8 cellular contexts compared by ENCODE assay signal in genomic region chr4:80071643-80072606, GRCh38. TPM values are rescaled to one million over a fixed set of nuclear protein-coding genes. Genes with fewer than 3 reads are reported as not detected.
DNase-seq lines count a peak whose midpoint lies in the region; ATAC-seq, FAIRE-seq and TF ChIP-seq lines count a peak whose summit lies in the region.

No MANE protein-coding gene starts in this region.

- H3K36me3 Mint-ChIP-seq in immature natural killer cell: peaks cover 0 to 6% (median 6%) of the 10 kb centered on the region in 3 donors

- peaks cover 39% of the 10 kb centered on the region; the same call in 2 of the 3 replicates for H3K36me3 ChIP-seq in K562 (ENCODE audit: control insufficient read depth, insufficient read depth, low read length)

- H3K9me3 Mint-ChIP-seq in immature natural killer cell: no peaks in the 10 kb centered on the region

- no peak for TF ChIP-seq EP300 in K562 (IDR thresholded peaks at IDR 0.05; ENCODE audit: low read length)

- FAIRE-seq in K562 (lab: Jason Lieb, UNC): no peak

- TF ChIP-seq CTCF in K562 (IDR thresholded peaks at IDR 0.05 in 2 of 3, conservative IDR thresholded peaks at IDR 0.05 in 1 of 3; ENCODE audit: insufficient read depth in 2 of 3, low read depth in 1 of 3, low read length in 3 of 3): no peak

- H3K4me3 Mint-ChIP-seq in immature natural killer cell: peak overlapping the region; percentile 88 to 97 (median 90)

- peak overlapping the region; percentile 77 to 96 for H3K9ac ChIP-seq in K562 (ENCODE audit: insufficient read depth in 1 of 2, low read depth in 2 of 2, low read length in 2 of 2)

- H4K20me1 ChIP-seq in K562 (replicated peaks; ENCODE audit: control insufficient read depth, insufficient read depth, low read length): no peaks in the 10 kb centered on the region

- ATAC-seq in GM21515 (IDR thresholded peaks at IDR 0.05; ENCODE audit: unreplicated experiment): peak; percentile 27
- ATAC-seq in K562: peak; percentile 68

- TF ChIP-seq RAD21 in K562 (CRISPR knock-in tag; conservative IDR thresholded peaks at IDR 0.05 in 1 of 2, IDR thresholded peaks at IDR 0.05 in 1 of 2): peak in 1 of 2 experiments; percentile 3; a peak in 1 of 4 replicates

- H3K27ac Mint-ChIP-seq in immature natural killer cell: peak overlapping the region; percentile 39 to 90 (median 83)

- H3K4me1 Mint-ChIP-seq in immature natural killer cell: peaks cover 29 to 32% of the 10 kb centered on the region in 2 donors

- H3K9me3 ChIP-seq in K562 (replicated peaks; ENCODE audit: control insufficient read depth, insufficient read depth, low read depth, low read length): no peaks in the 10 kb centered on the region

- peak overlapping the region; percentile 87 for H3K27ac ChIP-seq in K562 (ENCODE audit: extremely low read depth, low read depth, low read length)

- no peaks in the 10 kb centered on the region for H3K9me1 ChIP-seq in K562 (ENCODE audit: control insufficient read depth, insufficient read depth, low read length)

- no peaks in the 10 kb centered on the region for H3K27me3 ChIP-seq in K562 (ENCODE audit: control insufficient read depth in 2 of 2, insufficient read depth in 2 of 2, low read length in 2 of 2)

- peaks cover 1 to 15% (median 2%) of the 10 kb centered on the region in 3 donors for H3K27me3 Mint-ChIP-seq in immature natural killer cell (ENCODE audit: low read depth in 3 of 3)

- TSS peak; percentile 29 for BruUV-seq in K562 (replicated peaks; lab: Mats Ljungman, UMichigan)

- WGBS in K562 (ENCODE audit: insufficient coverage, low coverage, missing lambda C conversion rate): 1% methylated on average over 41 of the region's 41 CpGs

- H2AFZ ChIP-seq in K562 (ENCODE audit: low read depth, low read length): peak overlapping the region; percentile 95

- CTCF ChIA-PET in K562 (lab: Yijun Ruan, JAX; ENCODE audit: low intra/inter-chr PET ratio): no interaction called here

- H3K4me1 ChIP-seq in K562 (replicated peaks in 1 of 2; ENCODE audit: control insufficient read depth in 2 of 2, insufficient read depth in 2 of 2, low read length in 2 of 2): peaks cover 12 to 27% of the 10 kb centered on the region in 2 experiments; a peak in 4 of 5 replicates

- peak overlapping the region; percentile 76 for H3K4me2 ChIP-seq in K562 (ENCODE audit: insufficient read depth, low read length)

- in situ Hi-C loops in K562 (cut with MboI): no loop called here

- intact Hi-C loops in K562 (cut with micrococcal nuclease): loop anchor here (2.0 to 5.0 kb wide), 4 partner anchors 55 to 265 kb away; partner anchors contain the start of gene CFAP299

- DNase-seq in D341Med (ENCODE audit: low spot score) (peak; percentile 77), HuH-7 (ENCODE audit: low spot score) (peak; percentile 11), T-helper 22 cell (ENCODE audit: low read depth) (peak; percentile 34), K562 (ENCODE audit: extremely low read depth in 1 of 4, low spot score in 3 of 4) (peak; percentile 36 to 66 (median 48)), immature natural killer cell (peak; percentile 40 to 52 (median 47)), NCI-H226 (no peak)
- peak; percentile 34 to 52 for DNase-seq in stimulated activated CD4-positive, alpha-beta T cell treated with anti-CD3 and anti-CD28 coated beads, Interleukin-1b, Interleukin-23, amount 100 ng/mL, for 4 hours (ENCODE audit: low read depth in 2 of 2)

- peaks cover 57% of the 10 kb centered on the region for H3K79me2 ChIP-seq in K562 (ENCODE audit: control insufficient read depth, insufficient read depth, low read length)

- TF ChIP-seq POLR2A in K562 (conservative IDR thresholded peaks at IDR 0.05): no peak; the same call in 1 of the 2 replicates

- H3K4me3 ChIP-seq in K562: peak overlapping the region; percentile 89

- POLR2A ChIA-PET in K562 (lab: Yijun Ruan, JAX): interaction anchor here (1.0 to 1.8 kb wide), 6 partner anchors 9 to 148 kb away, joined by 3 to 10 read pairs (median 4); no protein-coding TSS in a partner anchor

TF ChIP-seq in K562, 482 proteins besides CTCF, POLR2A, EP300 and RAD21 (continues in another document):
- no peak for TF ChIP-seq ETV1 (tag; conservative IDR thresholded peaks at IDR 0.05; ENCODE audit: low read depth)
- TF ChIP-seq ARID4B (CRISPR knock-in tag; IDR thresholded peaks at IDR 0.05): peak; percentile 56
- 0 out of 4 replicates have a peak, but pooled peaks of 1 of the 2 experiments have one; percentile 33 for TF ChIP-seq TEAD1 (CRISPR knock-in tag; IDR thresholded peaks at IDR 0.05)
- 0 out of 2 replicates have a peak, but pooled peaks have one; percentile 4 for TF ChIP-seq ETS1 (conservative IDR thresholded peaks at IDR 0.05; ENCODE audit: control insufficient read depth, low read depth, low read length)
- no peak for TF ChIP-seq RBBP5 (IDR thresholded peaks at IDR 0.05; ENCODE audit: borderline replicate concordance, insufficient read depth, low read length, poor library complexity, severe bottlenecking)
- TF ChIP-seq KDM4B (IDR thresholded peaks at IDR 0.05; ENCODE audit: borderline replicate concordance in 2 of 2, low read depth in 1 of 2): 0 out of 4 replicates have a peak, but pooled peaks of 1 of the 2 experiments have one; percentile 35
- peak; percentile 11 for TF ChIP-seq SAP30 (IDR thresholded peaks at IDR 0.05; ENCODE audit: borderline replicate concordance, insufficient read depth, low read depth, low read length, poor library complexity, severe bottlenecking)
- TF ChIP-seq E2F4 (CRISPR knock-in tag; IDR thresholded peaks at IDR 0.05; ENCODE audit: low read depth): 0 out of 2 replicates have a peak, but pooled peaks have one; percentile 24

RNA-seq across cellular contexts. Expression of gene ANTXR2, which starts 1.1 kb away (rescaled TPM):
- 163 and 271 TPM in 2 replicates for total RNA-seq in K562 (2011; cell fraction: chromatin; rRNA removed; ENCODE audit: low replicate concordance)
- 73.4 and 76.1 TPM in 2 replicates for total RNA-seq in K562 (2011; cell fraction: nucleolus; rRNA removed)
- 102 and 117 TPM in 2 replicates for total RNA-seq in K562 (2011; cell fraction: nucleoplasm; rRNA removed)
- total RNA-seq in K562 (2014; rRNA removed) (39.1 and 50.5 TPM in 2 replicates), K562 (2014; rRNA removed; fragmentation: Illumina TruSeq; extraction: Trizol) (75.4 and 103 TPM in 2 replicates), K562 (2015; rRNA removed; fragmentation: Illumina TruSeq; extraction: Trizol) (60.3 and 61.8 TPM in 2 replicates), K562 (2021) (68.1 and 83.8 TPM in 2 replicates)
- polyA plus RNA-seq in K562 (2011; rRNA removed) (51.7 and 79.1 TPM in 2 replicates), K562 (2014; fragmentation: Illumina TruSeq; extraction: Trizol) (62.5 and 71.0 TPM in 2 replicates), K562 (2014; fragmentation: Nextera tagmentation; extraction: Ambion mirVana) (10 to 100 TPM; 10.1 to 26.6 TPM), K562 (2014; rRNA removed) (34.8 and 37.4 TPM in 2 replicates), immature natural killer cell (10 to 100 TPM in 1 of 3 donors, 1 to 10 TPM in 2; 8.1 to 13.8 (median 10.0) TPM)
- polyA plus RNA-seq in K562 (2011; cell fraction: cytosol; rRNA removed): 10.2 and 18.4 TPM in 2 replicates
- polyA plus RNA-seq in K562 (2011; cell fraction: nucleus; rRNA removed): 42.2 and 47.3 TPM in 2 replicates
- polyA plus RNA-seq in K562 (2012): 69.7 and 118 TPM in 2 replicates
- polyA minus RNA-seq in K562 (2011; rRNA and poly(A)+ RNA removed): 139 and 146 TPM in 2 replicates
- polyA minus RNA-seq in K562 (2011; cell fraction: cytosol; rRNA and poly(A)+ RNA removed): 33.9 and 51.2 TPM in 2 replicates
- polyA minus RNA-seq in K562 (2011; cell fraction: nucleus; rRNA and poly(A)+ RNA removed): 92.2 and 147 TPM in 2 replicates
